Comparison of ENCODE assay signal across 8 cellular contexts in genomic region chr1:85047472-85048295, GRCh38. TPM values are rescaled to one million over a fixed set of nuclear protein-coding genes. Genes with fewer than 3 reads are reported as not detected.
DNase-seq lines count a peak whose midpoint lies in the region; ATAC-seq and TF ChIP-seq lines count a peak whose summit lies in the region.

No MANE protein-coding gene starts in this region.

- ATAC-seq in GM18867 (IDR thresholded peaks at IDR 0.05; ENCODE audit: unreplicated experiment) (peak; percentile 53), HG03039 (IDR thresholded peaks at IDR 0.05; ENCODE audit: unreplicated experiment) (peak; percentile 45)

- WGBS in ovary, 3 donors = 5 to 8% (median 6%) methylated on average over 36 to 55 of the region's 55 CpGs

- peaks cover 0 to 12% (median 1%) of the 10 kb centered on the region in 7 donors for H3K9me3 Mint-ChIP-seq in CD14-positive monocyte

- no peak for TF ChIP-seq EP300 in ovary (IDR thresholded peaks at IDR 0.05)

- no peak for TF ChIP-seq POLR2A in ovary (IDR thresholded peaks at IDR 0.05)

- TF ChIP-seq CTCF in CD14-positive monocyte (IDR thresholded peaks at IDR 0.05) (no peak), fibroblast of pulmonary artery (IDR thresholded peaks at IDR 0.05; ENCODE audit: low read length, missing control alignments) (no peak), ovary (IDR thresholded peaks at IDR 0.05) (no peak)

- peak overlapping the region; percentile 47 to 88 for H3K4me3 Mint-ChIP-seq in CD14-positive monocyte

- no peaks in the 10 kb centered on the region for H3K27me3 ChIP-seq in ovary

- H3K36me3 ChIP-seq in SK-N-MC (ENCODE audit: insufficient read depth, low read length) = no peaks in the 10 kb centered on the region
- H3K36me3 ChIP-seq in ovary = no peaks in the 10 kb centered on the region

- no peaks in the 10 kb centered on the region for H3K9me3 ChIP-seq in SK-N-MC (ENCODE audit: low read depth, low read length)
- no peaks in the 10 kb centered on the region for H3K9me3 ChIP-seq in ovary

- DNase-seq in CD14-positive monocyte (ENCODE audit: low spot score) (no peak), SK-N-MC (ENCODE audit: low read depth, low spot score) (no peak), fibroblast of pulmonary artery (ENCODE audit: low read depth) (peak; percentile 3), ovary (peak in 4 of 5 donors; percentile 16 to 50 (median 34)), COLO829 (ENCODE audit: low spot score) (no peak), superior temporal gyrus (ENCODE audit: extremely low spot score) (no peak)

- intact Hi-C loops in CD14-positive monocyte (cut with micrococcal nuclease) (no loop called here), ovary (cut with DNase I) (no loop called here)

- peaks cover 4% of the 10 kb centered on the region for H3K4me1 ChIP-seq in ovary (ENCODE audit: insufficient read depth)

- H3K27ac ChIP-seq in SK-N-MC (no peak overlapping the region), ovary (no peak overlapping the region)

- H3K4me3 ChIP-seq in SK-N-MC (peak overlapping the region; percentile 75), fibroblast of pulmonary artery (replicated peaks; ENCODE audit: low read depth, low read length) (no peak overlapping the region), ovary (peak overlapping the region; percentile 37)

- no peak overlapping the region for H3K27ac Mint-ChIP-seq in CD14-positive monocyte

- peaks cover 10% of the 10 kb centered on the region for H3K4me1 Mint-ChIP-seq in CD14-positive monocyte

- no peak overlapping the region for H3K9ac ChIP-seq in SK-N-MC (ENCODE audit: insufficient read length)

- peaks cover 0 to 4% of the 10 kb centered on the region in 2 donors for H3K36me3 Mint-ChIP-seq in CD14-positive monocyte

- H3K27me3 Mint-ChIP-seq in CD14-positive monocyte (ENCODE audit: low read depth in 3 of 3) = peaks cover 72 to 81% (median 74%) of the 10 kb centered on the region in 3 donors

RNA-seq across cellular contexts. Expression of gene MCOLN3, which starts 0.6 kb away (rescaled TPM):
- polyA plus RNA-seq in CD14-positive monocyte = not detected
- total RNA-seq in ovary = 1 to 10 TPM; 2.0 to 8.3 (median 3.7) TPM
- polyA plus RNA-seq in ovary = 1 to 10 TPM in 1 of 2 donors, under 1 TPM in 1; 0.71 to 1.8 TPM

RNA-seq across cellular contexts. Expression of gene MCOLN2, which starts 50.8 kb away (rescaled TPM):
- polyA plus RNA-seq in CD14-positive monocyte (1 to 10 TPM in 1 of 2 donors, under 1 TPM in 1; 0.51 to 1.1 TPM), ovary (1 to 10 TPM in 1 of 2 donors, under 1 TPM in 1; 0.21 to 1.5 TPM)
- 1 to 10 TPM in 3 of 7 donors, under 1 TPM in 4; 0.15 to 3.3 (median 0.60) TPM for total RNA-seq in ovary

Comparison
In these comparisons a context has a peak if more than half of its experiments do, and no peak if none do; other contexts are left out.
1. DNase-seq: peak in fibroblast of pulmonary artery (single experiment) and ovary (4 of 5); none in CD14-positive monocyte (single experiment), SK-N-MC (single experiment), COLO829 (single experiment) and superior temporal gyrus (single experiment).